Comparison of ENCODE assay signal across 25 cellular contexts in genomic region chr11:62535802-62536201, GRCh38. TPM values are rescaled to one million over a fixed set of nuclear protein-coding genes. Genes with fewer than 3 reads are reported as not detected.
DNase-seq lines count a peak whose midpoint lies in the region; ATAC-seq and TF ChIP-seq lines count a peak whose summit lies in the region.
"Had no signal": no experiment of that assay in that cellular context is flagged by ENCODE, and none has a peak within 500 bp of the region (broad histone marks: within the 10 kb centered on the region; RNA-seq: fewer than 3 reads in every experiment).

No MANE protein-coding gene starts in this region.

- in situ Hi-C loops in gastrocnemius medialis (cut with MboI; ENCODE audit: low sequenced_read_pairs in 4 of 4): loop anchor here in 3 of 4 donors (5.0 to 25.0 kb wide), 3 partner anchors 39 to 124 kb away; partner anchors contain the start of gene SCGB1A1 (in 1 of the 3)

- H3K79me2 ChIP-seq in MM.1S (ENCODE audit: low read length): peaks cover 15% of the 10 kb centered on the region

- no peak overlapping the region for H3K27ac Mint-ChIP-seq in CD4-positive, alpha-beta T cell
- H3K27ac Mint-ChIP-seq: stimulated activated naive CD8-positive, alpha-beta T cell treated with anti-CD3 and anti-CD28 coated beads, Interleukin-15, Interleukin-2, amounts not matched to agents 100 ng/mL and 50 ng/mL, for 24 hours had no signal

- H3K27ac ChIP-seq in right cardiac atrium (ENCODE audit: low read length) (peak overlapping the region; percentile 18), esophagus squamous epithelium (peak overlapping the region in 3 of 4 donors; percentile 3 to 100 (median 99)), gastrocnemius medialis (peak overlapping the region in 3 of 4 donors; percentile 1 to 97 (median 38)), uterus (peak overlapping the region; percentile 95 to 99), MM.1S (ENCODE audit: low read length) (no peak overlapping the region)
- no peak overlapping the region for H3K27ac ChIP-seq in CD4-positive, alpha-beta T cell (ENCODE audit: low read depth, low read length)
- H3K27ac ChIP-seq: foreskin keratinocyte, upper lobe of right lung had no signal

- no peaks in the 10 kb centered on the region for H4K20me1 ChIP-seq in MM.1S (ENCODE audit: insufficient read depth, low read length)

- H3K36me3 Mint-ChIP-seq in CD4-positive, alpha-beta T cell (ENCODE audit: low read depth): peaks cover 64% of the 10 kb centered on the region

- POLR2A ChIA-PET in CD4-positive, alpha-beta T cell (lab: Charles Lee): no interaction called here

- H3K9me2 ChIP-seq in MM.1S (replicated peaks; ENCODE audit: insufficient read depth, low read length): no peaks in the 10 kb centered on the region

- no peak for DNase-seq in right cardiac atrium
- no peak for DNase-seq in left ventricle myocardium superior
- no peak for DNase-seq in esophagus squamous epithelium (lab: John Stamatoyannopoulos, UW)
- DNase-seq in gastrocnemius medialis: no peak
- no peak for DNase-seq in uterus
- DNase-seq in activated CD4-positive, alpha-beta T cell treated with anti-CD3 and anti-CD28 coated beads for 48 hours: no peak
- DNase-seq in CD4-positive, alpha-beta T cell: no peak
- no peak for DNase-seq in MM.1S
- DNase-seq: ACHN; activated CD4-positive, alpha-beta T cell treated with anti-CD3 and anti-CD28 coated beads, Interleukin-2, amount 50 U/mL, for 4 hours; activated naive CD4-positive, alpha-beta T cell treated with Interleukin-2 at 50 U/mL for 16 hours; adrenal gland; DMS153; effector CD4-positive, alpha-beta T cell; foreskin keratinocyte; KBM-7; MG63; NCI-H1694; NCI-H2171; NCI-H524 treated with DMSO at 0.1 percent for 48 hours; upper lobe of right lung had no signal

- TF ChIP-seq CTCF in esophagus squamous epithelium (IDR thresholded peaks at IDR 0.05): no peak
- no peak for TF ChIP-seq CTCF in gastrocnemius medialis (IDR thresholded peaks at IDR 0.05 in 4 of 5, conservative IDR thresholded peaks at IDR 0.05 in 1 of 5)
- TF ChIP-seq CTCF in uterus (IDR thresholded peaks at IDR 0.05): no peak
- TF ChIP-seq CTCF in CD4-positive, alpha-beta T cell (IDR thresholded peaks at IDR 0.05): no peak
- TF ChIP-seq CTCF in MM.1S (IDR thresholded peaks at IDR 0.05; ENCODE audit: low read length): no peak

- TF ChIP-seq POLR2A in esophagus squamous epithelium (IDR thresholded peaks at IDR 0.05) (no peak), gastrocnemius medialis (IDR thresholded peaks at IDR 0.05) (no peak), uterus (IDR thresholded peaks at IDR 0.05) (no peak)

- no peaks in the 10 kb centered on the region for H3K9me3 Mint-ChIP-seq in CD4-positive, alpha-beta T cell
- H3K9me3 Mint-ChIP-seq: stimulated activated naive CD8-positive, alpha-beta T cell treated with anti-CD3 and anti-CD28 coated beads, Interleukin-15, Interleukin-2, amounts not matched to agents 100 ng/mL and 50 ng/mL, for 24 hours had no signal

- H3K4me1 ChIP-seq in right cardiac atrium (ENCODE audit: control insufficient read depth, insufficient read depth, low read length) (peaks cover 30% of the 10 kb centered on the region), esophagus squamous epithelium (peaks cover 38 to 66% (median 48%) of the 10 kb centered on the region in 3 donors), gastrocnemius medialis (peaks cover 35 to 47% of the 10 kb centered on the region in 2 donors), uterus (peaks cover 14 to 48% of the 10 kb centered on the region in 2 donors), MM.1S (ENCODE audit: low read length) (peaks cover 20% of the 10 kb centered on the region)

- intact Hi-C loops in right cardiac atrium (cut with DNase I): loop anchor here in 1 of 4 donors (10.0 kb wide), 1 partner anchor 101 kb away; no protein-coding TSS in a partner anchor
- intact Hi-C loops in left ventricle myocardium superior (cut with micrococcal nuclease): no loop called here
- intact Hi-C loops in esophagus squamous epithelium (cut with DNase I): no loop called here
- intact Hi-C loops in gastrocnemius medialis (cut with DNase I; ENCODE audit: low total_unique reads): no loop called here
- intact Hi-C loops in uterus (cut with DNase I; ENCODE audit: low total_unique reads): no loop called here
- intact Hi-C loops in CD4-positive, alpha-beta T cell (cut with DNase I, micrococcal nuclease): no loop called here

- H3K4me2 ChIP-seq in MM.1S (ENCODE audit: low read depth, low read length): no peak overlapping the region

- no peak for ATAC-seq in right cardiac atrium
- no peak for ATAC-seq in left ventricle myocardium superior
- no peak for ATAC-seq in gastrocnemius medialis
- ATAC-seq in CD4-positive, alpha-beta T cell (ENCODE audit: poor library complexity): no peak
- ATAC-seq: foreskin keratinocyte, HCT116, upper lobe of right lung had no signal

- CTCF ChIA-PET in CD4-positive, alpha-beta T cell (lab: Charles Lee): no interaction called here

- no peak overlapping the region for H2AFZ ChIP-seq in MM.1S (ENCODE audit: low read length)

- H3K4me3 ChIP-seq in right cardiac atrium (ENCODE audit: low read length): no peak overlapping the region
- H3K4me3 ChIP-seq in esophagus squamous epithelium: no peak overlapping the region
- H3K4me3 ChIP-seq in gastrocnemius medialis: no peak overlapping the region
- no peak overlapping the region for H3K4me3 ChIP-seq in uterus
- no peak overlapping the region for H3K4me3 ChIP-seq in MM.1S (ENCODE audit: low read length)
- H3K4me3 ChIP-seq: adrenal gland, MG63, upper lobe of right lung had no signal

- no peaks in the 10 kb centered on the region for H3K27me3 Mint-ChIP-seq in CD4-positive, alpha-beta T cell
- H3K27me3 Mint-ChIP-seq: progenitor cell of endocrine pancreas; stimulated activated naive CD8-positive, alpha-beta T cell treated with anti-CD3 and anti-CD28 coated beads, Interleukin-15, Interleukin-2, amounts not matched to agents 100 ng/mL and 50 ng/mL, for 24 hours had no signal

- H3K27me3 ChIP-seq in right cardiac atrium (ENCODE audit: control insufficient read depth, insufficient read depth): no peaks in the 10 kb centered on the region
- no peaks in the 10 kb centered on the region for H3K27me3 ChIP-seq in esophagus squamous epithelium
- no peaks in the 10 kb centered on the region for H3K27me3 ChIP-seq in gastrocnemius medialis
- H3K27me3 ChIP-seq in uterus: no peaks in the 10 kb centered on the region
- H3K27me3 ChIP-seq in CD4-positive, alpha-beta T cell (ENCODE audit: control insufficient read depth, insufficient read depth, low read length): no peaks in the 10 kb centered on the region
- no peaks in the 10 kb centered on the region for H3K27me3 ChIP-seq in MM.1S (replicated peaks; ENCODE audit: insufficient read depth, low read length)
- H3K27me3 ChIP-seq: adrenal gland, foreskin keratinocyte, MG63, upper lobe of right lung had no signal

- H3K4me3 Mint-ChIP-seq in CD4-positive, alpha-beta T cell: no peak overlapping the region
- H3K4me3 Mint-ChIP-seq: brain; stimulated activated naive CD8-positive, alpha-beta T cell treated with anti-CD3 and anti-CD28 coated beads, Interleukin-15, Interleukin-2, amounts not matched to agents 100 ng/mL and 50 ng/mL, for 24 hours had no signal

- H3K4me1 Mint-ChIP-seq in CD4-positive, alpha-beta T cell (ENCODE audit: low read depth): peaks cover 28% of the 10 kb centered on the region

- no peak overlapping the region for H3K9ac ChIP-seq in MM.1S (ENCODE audit: low read length)

- H3K36me3 ChIP-seq in esophagus squamous epithelium: peaks cover 54 to 79% (median 58%) of the 10 kb centered on the region in 3 donors
- peaks cover 0 to 55% of the 10 kb centered on the region in 2 donors for H3K36me3 ChIP-seq in gastrocnemius medialis
- no peaks in the 10 kb centered on the region for H3K36me3 ChIP-seq in uterus
- no peaks in the 10 kb centered on the region for H3K36me3 ChIP-seq in MM.1S (replicated peaks; ENCODE audit: insufficient read depth, low read length)

- 64% methylated on average over 12 of the region's 12 CpGs for whole genome bisulfite sequencing in right cardiac atrium
- 60 to 63% methylated on average over 2 of the region's 12 CpGs for WGBS in esophagus squamous epithelium, 2 donors

- H3K9me3 ChIP-seq in right cardiac atrium (ENCODE audit: control insufficient read depth, low read length) (no peaks in the 10 kb centered on the region), esophagus squamous epithelium (no peaks in the 10 kb centered on the region), gastrocnemius medialis (no peaks in the 10 kb centered on the region), uterus (no peaks in the 10 kb centered on the region), MM.1S (replicated peaks; ENCODE audit: insufficient read depth, low read length) (no peaks in the 10 kb centered on the region)
- H3K9me3 ChIP-seq in CD4-positive, alpha-beta T cell (ENCODE audit: control insufficient read depth, low read length): no peaks in the 10 kb centered on the region
- H3K9me3 ChIP-seq: adrenal gland, MG63, upper lobe of right lung had no signal

- H3F3A ChIP-seq in MM.1S (ENCODE audit: insufficient read depth, low read length): peaks cover 2% of the 10 kb centered on the region; the same call in 1 of the 2 replicates

RNA-seq across cellular contexts. Expression of gene AHNAK, which starts 10.8 kb away (rescaled TPM):
- 100 to 1,000 TPM; 289 to 371 (median 320) TPM for total RNA-seq in right cardiac atrium
- polyA plus RNA-seq in right cardiac atrium: 78.1 TPM
- total RNA-seq in left ventricle myocardium superior: 354 TPM
- total RNA-seq in esophagus squamous epithelium: 1,000 to 10,000 TPM in 2 of 4 donors, 100 to 1,000 TPM in 2; 695 to 1,250 (median 954) TPM
- 1,000 to 10,000 TPM in 1 of 4 donors, 100 to 1,000 TPM in 3; 374 to 1,261 (median 571) TPM for total RNA-seq in gastrocnemius medialis
- total RNA-seq in uterus: 1,000 to 10,000 TPM in 1 of 4 donors, 100 to 1,000 TPM in 3; 452 to 1,353 (median 779) TPM
- 100 to 1,000 TPM; 320 to 332 TPM for total RNA-seq in CD4-positive, alpha-beta T cell

RNA-seq across cellular contexts. Expression of gene EEF1G, which starts 37.9 kb away (rescaled TPM):
- 1,000 to 10,000 TPM in 1 of 4 donors, 100 to 1,000 TPM in 3; 807 to 1,060 (median 897) TPM for total RNA-seq in right cardiac atrium
- 770 TPM for polyA plus RNA-seq in right cardiac atrium
- 804 TPM for total RNA-seq in left ventricle myocardium superior
- total RNA-seq in esophagus squamous epithelium: 1,000 to 10,000 TPM; 1,144 to 2,095 (median 1,685) TPM
- total RNA-seq in gastrocnemius medialis: 1,000 to 10,000 TPM; 1,797 to 2,946 (median 1,897) TPM
- total RNA-seq in uterus: 1,000 to 10,000 TPM; 1,301 to 1,426 (median 1,363) TPM
- 1,000 to 10,000 TPM; 2,181 to 2,269 TPM for total RNA-seq in CD4-positive, alpha-beta T cell

RNA-seq across cellular contexts. Expression of gene TUT1, which starts 55.5 kb away (rescaled TPM):
- 10 to 100 TPM in 3 of 4 donors, 1 to 10 TPM in 1; 8.0 to 15.3 (median 11.5) TPM for total RNA-seq in right cardiac atrium
- 10.7 TPM for polyA plus RNA-seq in right cardiac atrium
- 12.3 TPM for total RNA-seq in left ventricle myocardium superior
- 10 to 100 TPM in 1 of 4 donors, 1 to 10 TPM in 3; 5.0 to 12.7 (median 8.0) TPM for total RNA-seq in esophagus squamous epithelium
- 10 to 100 TPM in 3 of 4 donors, 1 to 10 TPM in 1; 7.8 to 15.7 (median 11.7) TPM for total RNA-seq in gastrocnemius medialis
- 10 to 100 TPM in 1 of 4 donors, 1 to 10 TPM in 3; 7.1 to 19.3 (median 8.6) TPM for total RNA-seq in uterus
- total RNA-seq in CD4-positive, alpha-beta T cell: 10 to 100 TPM; 25.5 to 26.2 TPM

Comparison
In these comparisons a context has a peak if more than half of its experiments do, and no peak if none do; other contexts are left out.
1. H3K27ac ChIP-seq: peak in right cardiac atrium (single experiment), esophagus squamous epithelium (3 of 4), gastrocnemius medialis (3 of 4) and uterus (2 of 2); none in CD4-positive, alpha-beta T cell (single experiment) and MM.1S (single experiment).